Comparison of ENCODE assay signal across 1 cellular context in the genomic region with DNA sequence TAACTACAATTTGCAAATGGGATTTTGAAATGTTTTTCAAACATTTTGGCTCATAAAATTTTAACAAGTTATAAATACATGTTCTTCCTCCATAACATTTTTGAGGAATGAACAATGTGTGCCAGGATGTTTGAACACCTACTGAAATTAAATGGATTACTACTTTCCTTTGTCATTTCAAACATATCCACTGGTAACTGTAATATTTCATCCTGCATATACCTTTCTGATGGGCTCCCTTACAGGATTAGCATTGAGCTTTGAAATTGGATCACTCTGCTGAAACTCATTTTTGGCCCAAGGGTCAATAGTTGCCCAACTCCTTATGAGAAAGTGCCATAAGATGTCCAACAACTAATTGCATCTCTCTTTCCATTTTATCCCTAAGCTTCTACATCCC.
TF ChIP-seq lines count a peak whose summit lies in the region.

No MANE protein-coding gene starts in this region.

TF ChIP-seq in WTC11, 78 proteins besides CTCF, POLR2A, EP300 and RAD21 (continued from another document):
- TF ChIP-seq, protein P1, sequence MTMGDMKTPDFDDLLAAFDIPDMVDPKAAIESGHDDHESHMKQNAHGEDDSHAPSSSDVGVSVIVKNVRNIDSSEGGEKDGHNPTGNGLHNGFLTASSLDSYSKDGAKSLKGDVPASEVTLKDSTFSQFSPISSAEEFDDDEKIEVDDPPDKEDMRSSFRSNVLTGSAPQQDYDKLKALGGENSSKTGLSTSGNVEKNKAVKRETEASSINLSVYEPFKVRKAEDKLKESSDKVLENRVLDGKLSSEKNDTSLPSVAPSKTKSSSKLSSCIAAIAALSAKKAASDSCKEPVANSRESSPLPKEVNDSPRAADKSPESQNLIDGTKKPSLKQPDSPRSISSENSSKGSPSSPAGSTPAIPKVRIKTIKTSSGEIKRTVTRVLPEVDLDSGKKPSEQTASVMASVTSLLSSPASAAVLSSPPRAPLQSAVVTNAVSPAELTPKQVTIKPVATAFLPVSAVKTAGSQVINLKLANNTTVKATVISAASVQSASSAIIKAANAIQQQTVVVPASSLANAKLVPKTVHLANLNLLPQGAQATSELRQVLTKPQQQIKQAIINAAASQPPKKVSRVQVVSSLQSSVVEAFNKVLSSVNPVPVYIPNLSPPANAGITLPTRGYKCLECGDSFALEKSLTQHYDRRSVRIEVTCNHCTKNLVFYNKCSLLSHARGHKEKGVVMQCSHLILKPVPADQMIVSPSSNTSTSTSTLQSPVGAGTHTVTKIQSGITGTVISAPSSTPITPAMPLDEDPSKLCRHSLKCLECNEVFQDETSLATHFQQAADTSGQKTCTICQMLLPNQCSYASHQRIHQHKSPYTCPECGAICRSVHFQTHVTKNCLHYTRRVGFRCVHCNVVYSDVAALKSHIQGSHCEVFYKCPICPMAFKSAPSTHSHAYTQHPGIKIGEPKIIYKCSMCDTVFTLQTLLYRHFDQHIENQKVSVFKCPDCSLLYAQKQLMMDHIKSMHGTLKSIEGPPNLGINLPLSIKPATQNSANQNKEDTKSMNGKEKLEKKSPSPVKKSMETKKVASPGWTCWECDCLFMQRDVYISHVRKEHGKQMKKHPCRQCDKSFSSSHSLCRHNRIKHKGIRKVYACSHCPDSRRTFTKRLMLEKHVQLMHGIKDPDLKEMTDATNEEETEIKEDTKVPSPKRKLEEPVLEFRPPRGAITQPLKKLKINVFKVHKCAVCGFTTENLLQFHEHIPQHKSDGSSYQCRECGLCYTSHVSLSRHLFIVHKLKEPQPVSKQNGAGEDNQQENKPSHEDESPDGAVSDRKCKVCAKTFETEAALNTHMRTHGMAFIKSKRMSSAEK (CRISPR knock-in tag; IDR thresholded peaks at IDR 0.05; ENCODE audit: borderline replicate concordance) = no peak
- TF ChIP-seq, protein P2, sequence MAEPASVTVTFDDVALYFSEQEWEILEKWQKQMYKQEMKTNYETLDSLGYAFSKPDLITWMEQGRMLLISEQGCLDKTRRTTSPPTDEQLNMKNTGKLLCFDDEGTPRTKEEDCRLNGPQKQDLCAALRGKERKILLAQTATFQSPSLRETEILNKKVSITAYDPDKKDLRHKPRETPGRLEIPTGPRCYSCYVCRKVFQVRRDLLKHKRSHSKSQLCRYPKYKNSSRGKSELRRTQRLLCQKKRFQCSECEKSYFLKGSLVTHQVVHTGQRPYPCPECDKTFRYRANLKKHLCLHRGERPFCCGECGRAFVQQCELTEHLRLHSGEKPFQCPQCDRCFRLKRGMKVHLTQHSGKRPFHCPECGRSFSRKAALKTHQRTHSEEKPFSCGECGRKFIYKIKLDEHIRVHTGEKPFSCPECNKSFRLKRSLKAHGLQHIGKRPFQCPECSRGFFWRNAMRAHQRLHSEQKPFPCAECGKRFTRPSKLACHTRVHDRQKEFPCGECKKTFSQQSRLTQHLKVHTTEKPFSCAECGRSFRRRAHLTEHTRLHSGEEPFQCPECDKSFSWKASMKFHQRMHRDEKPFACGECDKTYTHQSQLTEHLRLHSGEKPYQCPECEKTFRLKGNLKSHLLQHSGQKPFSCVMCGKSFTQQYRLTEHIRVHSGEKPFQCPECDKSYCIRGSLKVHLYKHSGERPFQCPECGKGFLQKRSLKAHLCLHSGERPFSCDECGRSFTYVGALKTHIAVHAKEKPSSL (CRISPR knock-in tag; conservative IDR thresholded peaks at IDR 0.05) = no peak
- TF ChIP-seq, protein P3, sequence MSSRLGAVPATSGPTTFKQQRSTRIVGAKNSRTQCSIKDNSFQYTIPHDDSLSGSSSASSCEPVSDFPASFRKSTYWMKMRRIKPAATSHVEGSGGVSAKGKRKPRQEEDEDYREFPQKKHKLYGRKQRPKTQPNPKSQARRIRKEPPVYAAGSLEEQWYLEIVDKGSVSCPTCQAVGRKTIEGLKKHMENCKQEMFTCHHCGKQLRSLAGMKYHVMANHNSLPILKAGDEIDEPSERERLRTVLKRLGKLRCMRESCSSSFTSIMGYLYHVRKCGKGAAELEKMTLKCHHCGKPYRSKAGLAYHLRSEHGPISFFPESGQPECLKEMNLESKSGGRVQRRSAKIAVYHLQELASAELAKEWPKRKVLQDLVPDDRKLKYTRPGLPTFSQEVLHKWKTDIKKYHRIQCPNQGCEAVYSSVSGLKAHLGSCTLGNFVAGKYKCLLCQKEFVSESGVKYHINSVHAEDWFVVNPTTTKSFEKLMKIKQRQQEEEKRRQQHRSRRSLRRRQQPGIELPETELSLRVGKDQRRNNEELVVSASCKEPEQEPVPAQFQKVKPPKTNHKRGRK (CRISPR knock-in tag; IDR thresholded peaks at IDR 0.05; ENCODE audit: borderline replicate concordance) = no peak
- TF ChIP-seq HMGA2 (CRISPR knock-in tag; IDR thresholded peaks at IDR 0.05) = no peak
- TF ChIP-seq ZBTB21 (CRISPR knock-in tag; IDR thresholded peaks at IDR 0.05; ENCODE audit: borderline replicate concordance) = no peak
- TF ChIP-seq NR2C2 (CRISPR knock-in tag; IDR thresholded peaks at IDR 0.05) = no peak
- no peak for TF ChIP-seq MYBL2 (CRISPR knock-in tag; IDR thresholded peaks at IDR 0.05)
TF ChIP-seq in WTC11: peak in this region for 0.
